ENCODE assay signal across 17 cellular contexts in the genomic region with DNA sequence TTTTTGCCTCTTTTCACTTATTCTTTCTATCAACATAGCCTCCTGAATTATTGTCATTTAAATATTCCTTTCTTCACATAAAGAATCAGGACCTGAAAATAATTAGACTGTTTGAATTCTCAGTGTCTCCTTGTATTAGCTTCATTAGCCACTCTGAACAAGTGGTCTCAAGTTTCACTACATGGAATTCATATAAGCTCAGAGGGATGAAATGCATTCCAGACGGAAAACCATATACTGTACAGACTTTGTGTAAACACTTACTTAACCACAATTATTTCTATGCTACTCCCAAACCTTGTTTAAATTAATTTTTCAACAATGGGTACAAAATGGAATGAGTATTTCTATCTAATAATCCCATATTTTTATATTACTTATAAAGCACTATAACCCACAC. TPM values are rescaled to one million over a fixed set of nuclear protein-coding genes. Genes with fewer than 3 reads are reported as not detected.
DNase-seq lines count a peak whose midpoint lies in the region; ATAC-seq and TF ChIP-seq lines count a peak whose summit lies in the region.
"Had no signal": no experiment of that assay in that cellular context is flagged by ENCODE, and none has a peak within 500 bp of the region (broad histone marks: within the 10 kb centered on the region; RNA-seq: fewer than 3 reads in every experiment).

No MANE protein-coding gene starts in this region.

- intact Hi-C loops in uterus (cut with DNase I; ENCODE audit: low total_unique reads), result no loop called here

- H3K4me3 ChIP-seq in RWPE2 (ENCODE audit: severe bottlenecking) (no peak overlapping the region), fibroblast of the aortic adventitia (ENCODE audit: low read depth, low read length) (no peak overlapping the region), uterus (no peak overlapping the region)

- TF ChIP-seq POLR2A in uterus (IDR thresholded peaks at IDR 0.05), result no peak

- H3K27ac ChIP-seq in RWPE2 (ENCODE audit: poor library complexity, severe bottlenecking) (no peak overlapping the region), uterus (no peak overlapping the region)
- H3K27ac ChIP-seq: neutrophil, RWPE1 had no signal

- H3K9me3 ChIP-seq in RWPE2 (ENCODE audit: severe bottlenecking), result no peaks in the 10 kb centered on the region
- H3K9me3 ChIP-seq in uterus, result no peaks in the 10 kb centered on the region
- H3K9me3 ChIP-seq: neutrophil had no signal

- H3K27me3 ChIP-seq in RWPE2 (ENCODE audit: insufficient read depth, poor library complexity, severe bottlenecking) (no peaks in the 10 kb centered on the region), uterus (no peaks in the 10 kb centered on the region)

- TF ChIP-seq CTCF in RWPE2 (IDR thresholded peaks at IDR 0.05; ENCODE audit: poor library complexity, severe bottlenecking) (no peak), fibroblast of the aortic adventitia (IDR thresholded peaks at IDR 0.05; ENCODE audit: insufficient read depth, low read length) (no peak), omental fat pad (IDR thresholded peaks at IDR 0.05) (no peak), uterus (IDR thresholded peaks at IDR 0.05) (no peak)

- H3K36me3 ChIP-seq in RWPE2 (ENCODE audit: low read depth) (no peaks in the 10 kb centered on the region), uterus (no peaks in the 10 kb centered on the region)
- H3K36me3 ChIP-seq: neutrophil had no signal

- H3K4me1 ChIP-seq in RWPE2 (ENCODE audit: insufficient read depth, poor library complexity, severe bottlenecking) (peaks cover 15% of the 10 kb centered on the region), uterus (no peaks in the 10 kb centered on the region)

- ATAC-seq in RWPE2 (ENCODE audit: low read depth) (peak; percentile 88), HG03139 (IDR thresholded peaks at IDR 0.05; ENCODE audit: unreplicated experiment) (no peak), GM19467 (IDR thresholded peaks at IDR 0.05; ENCODE audit: unreplicated experiment) (no peak), omental fat pad (ENCODE audit: low FRiP score) (no peak)
- ATAC-seq: activated CD8-positive, alpha-beta memory T cell treated with anti-CD3 and anti-CD28 coated beads, Interleukin-2, amount 10 ng/mL, durations not matched to agents 7 days and 5 days; activated naive CD4-positive, alpha-beta T cell treated with anti-CD3 and anti-CD28 coated beads, Interleukin-2, amount 50 U/mL, for 72 hours; left ventricle myocardium superior had no signal

- DNase-seq in NCI-H748 (lab: John Stamatoyannopoulos, UW; ENCODE audit: unreplicated experiment) (peak; percentile 52), NCI-H748 treated with DMSO at 0.1 percent for 48 hours (lab: John Stamatoyannopoulos, UW) (no peak), RWPE2 (ENCODE audit: low spot score) (no peak), fibroblast of the aortic adventitia (ENCODE audit: low read depth) (peak; percentile 25), omental fat pad (ENCODE audit: low spot score) (no peak), uterus (no peak)
- DNase-seq: activated CD8-positive, alpha-beta memory T cell treated with anti-CD3 and anti-CD28 coated beads, Interleukin-2, amount 10 ng/mL, durations not matched to agents 7 days and 5 days; DND-41; head of caudate nucleus; Karpas-422; left ventricle myocardium superior; NCI-H2227 treated with DMSO at 0.1 percent for 48 hours had no signal

RNA-seq across cellular contexts. Expression of gene CHN1, which starts 53.4 kb away (rescaled TPM):
- total RNA-seq in fibroblast of the aortic adventitia (ENCODE audit: low replicate concordance) (2.3 and 3.3 TPM in 2 replicates), omental fat pad (10 to 100 TPM in 1 of 4 donors, 1 to 10 TPM in 3; 6.4 to 23.8 (median 8.7) TPM), uterus (10 to 100 TPM; 11.8 to 56.7 (median 18.1) TPM)

Comparison
In these comparisons a context has a peak if more than half of its experiments do, and no peak if none do; other contexts are left out.
1. DNase-seq: peak in NCI-H748 (single experiment) and fibroblast of the aortic adventitia (single experiment); none in NCI-H748 treated with DMSO at 0.1 percent for 48 hours (single experiment), RWPE2 (single experiment), omental fat pad (single experiment) and uterus (0 of 2).